In the genomic region with DNA sequence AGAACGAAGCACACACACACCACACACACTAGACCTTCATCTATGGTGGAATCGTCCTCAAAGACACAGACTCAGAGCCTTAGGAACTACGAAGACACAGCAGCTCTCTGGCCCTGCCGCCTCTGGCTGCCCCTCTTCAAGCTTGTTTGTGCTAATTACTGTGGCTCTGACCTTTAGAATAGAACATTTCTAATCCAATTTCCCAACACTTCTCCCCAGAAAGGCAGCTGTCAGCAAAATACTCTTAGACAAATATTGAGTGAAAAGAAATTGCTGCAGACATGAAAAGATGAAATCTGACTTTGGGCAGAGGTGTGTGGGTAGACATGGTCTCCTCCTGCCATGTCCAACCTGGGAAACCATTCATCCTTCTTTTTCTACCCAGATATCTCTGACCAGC, we compare ENCODE assay signal across 5 cellular contexts.
"Had no signal": no experiment of that assay in that cellular context is flagged by ENCODE, and none has a peak within 500 bp of the region (broad histone marks: within the 10 kb centered on the region; RNA-seq: fewer than 3 reads in every experiment).

No MANE protein-coding gene starts in this region.

- H3K36me3 Mint-ChIP-seq: IgD-negative memory B cell had no signal

- H3K27ac Mint-ChIP-seq: IgD-negative memory B cell had no signal

- DNase-seq: IMR-90, KBM-7 had no signal

- ATAC-seq: HepG2, K562 had no signal

- H3K4me3 Mint-ChIP-seq: IgD-negative memory B cell had no signal

- H3K27me3 Mint-ChIP-seq: IgD-negative memory B cell had no signal

- H3K4me1 Mint-ChIP-seq: IgD-negative memory B cell had no signal
